In the genomic region with DNA sequence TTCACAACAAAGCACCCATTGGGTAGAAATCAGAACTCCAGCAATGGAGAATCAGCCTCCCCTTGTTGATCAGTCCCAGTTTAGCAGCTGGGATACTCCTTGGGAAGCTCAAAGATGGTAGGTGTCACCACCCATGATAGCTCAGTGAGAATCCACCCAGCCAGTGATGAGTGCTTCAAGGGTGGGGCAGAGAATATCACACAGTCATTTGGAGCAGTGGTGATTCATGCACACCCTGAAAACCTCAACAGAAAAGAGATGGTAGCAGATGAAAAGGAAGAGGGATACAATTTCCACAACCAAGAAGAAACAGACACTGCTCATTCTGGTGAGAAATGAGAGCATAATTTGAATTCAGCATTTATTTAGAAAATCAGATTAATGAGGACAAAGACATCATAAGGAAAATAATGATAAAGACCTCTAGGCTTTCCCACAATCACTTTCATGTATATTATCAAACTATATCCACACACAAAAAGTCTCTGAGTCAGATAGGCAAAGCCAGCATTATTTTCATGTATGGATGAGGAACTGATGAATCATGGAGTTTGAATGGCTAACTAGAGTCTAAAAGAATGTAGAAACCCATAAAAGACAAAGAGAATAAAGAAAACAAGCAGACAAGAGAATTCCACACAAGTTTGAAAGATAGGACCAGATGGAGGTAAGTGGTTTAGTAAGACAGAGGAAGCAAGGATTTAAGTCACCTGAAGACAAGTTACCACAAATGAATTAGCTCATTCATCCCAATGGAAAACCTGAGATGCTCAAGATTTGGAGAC, we compare ENCODE assay signal across 10 cellular contexts.
A peak's percentile ranks its signal among the peaks of the same experiment; 100 is the strongest.
DNase-seq lines count a peak whose midpoint lies in the region; ATAC-seq lines count a peak whose summit lies in the region.
"Had no signal": no experiment of that assay in that cellular context is flagged by ENCODE, and none has a peak within 500 bp of the region (broad histone marks: within the 10 kb centered on the region; RNA-seq: fewer than 3 reads in every experiment).

No MANE protein-coding gene starts in this region.

- peak overlapping the region; percentile 14 for H3K27ac Mint-ChIP-seq in activated CD4-positive, alpha-beta T cell treated with anti-CD3 and anti-CD28 coated beads for 36 hours
- peak overlapping the region; percentile 88 for H3K27ac Mint-ChIP-seq in activated naive CD8-positive, alpha-beta T cell treated with anti-CD3 and anti-CD28 coated beads, Interleukin-2, amount 50 U/mL, for 24 hours
- no peak overlapping the region for H3K27ac Mint-ChIP-seq in immature natural killer cell
- H3K27ac Mint-ChIP-seq: B cell had no signal

- intact Hi-C loops in activated CD4-positive, alpha-beta T cell treated with anti-CD3 and anti-CD28 coated beads for 36 hours (cut with DNase I, micrococcal nuclease) = loop anchor here (1.0 to 10.0 kb wide), 6 partner anchors 83 to 613 kb away; a partner anchor contains a TSS

- H3K9me3 ChIP-seq in skeletal muscle satellite cell (replicated peaks; ENCODE audit: low read length) = no peaks in the 10 kb centered on the region

- no peaks in the 10 kb centered on the region for H3K36me3 Mint-ChIP-seq in activated CD4-positive, alpha-beta T cell treated with anti-CD3 and anti-CD28 coated beads for 36 hours (ENCODE audit: low read depth)
- no peaks in the 10 kb centered on the region for H3K36me3 Mint-ChIP-seq in activated naive CD8-positive, alpha-beta T cell treated with anti-CD3 and anti-CD28 coated beads, Interleukin-2, amount 50 U/mL, for 24 hours (ENCODE audit: low read depth)
- H3K36me3 Mint-ChIP-seq in immature natural killer cell = no peaks in the 10 kb centered on the region

- peaks cover 56% of the 10 kb centered on the region for H3K4me1 ChIP-seq in skeletal muscle satellite cell (ENCODE audit: control insufficient read depth, insufficient read depth, low read length)

- CTCF ChIA-PET in activated CD4-positive, alpha-beta T cell treated with anti-CD3 and anti-CD28 coated beads for 36 hours (lab: Charles Lee) = interaction anchor here (0.6 kb wide), 4 partner anchors 46 to 634 kb away, joined by 3 to 4 read pairs (median 3); no protein-coding TSS in a partner anchor

- no peaks in the 10 kb centered on the region for H3K9me3 Mint-ChIP-seq in activated CD4-positive, alpha-beta T cell treated with anti-CD3 and anti-CD28 coated beads for 36 hours (ENCODE audit: low read depth)
- H3K9me3 Mint-ChIP-seq in activated naive CD8-positive, alpha-beta T cell treated with anti-CD3 and anti-CD28 coated beads, Interleukin-2, amount 50 U/mL, for 24 hours = no peaks in the 10 kb centered on the region
- peaks cover 0 to 2% (median 0%) of the 10 kb centered on the region in 6 donors for H3K9me3 Mint-ChIP-seq in immature natural killer cell

- H3K9ac ChIP-seq in skeletal muscle satellite cell (ENCODE audit: low read depth, low read length) = peak overlapping the region; percentile 66

- POLR2A ChIA-PET in activated CD4-positive, alpha-beta T cell treated with anti-CD3 and anti-CD28 coated beads for 36 hours (lab: Charles Lee) = no interaction called here

- DNase-seq in activated CD4-positive, alpha-beta T cell treated with anti-CD3 and anti-CD28 coated beads for 36 hours = peak; percentile 62
- DNase-seq in activated CD4-positive, alpha-beta T cell treated with anti-CD3 and anti-CD28 coated beads, Interleukin-2, amount 50 U/mL, for 1 hour = no peak
- DNase-seq in activated naive CD8-positive, alpha-beta T cell treated with anti-CD3 and anti-CD28 coated beads, Interleukin-2, amount 50 U/mL, for 24 hours = peak; percentile 26
- DNase-seq in immature natural killer cell (no peak), mucosa of gallbladder (ENCODE audit: low spot score) (no peak)
- DNase-seq: WERI-Rb-1 had no signal

- H3K27me3 Mint-ChIP-seq in activated CD4-positive, alpha-beta T cell treated with anti-CD3 and anti-CD28 coated beads for 36 hours = peaks cover 24% of the 10 kb centered on the region
- H3K27me3 Mint-ChIP-seq in activated naive CD8-positive, alpha-beta T cell treated with anti-CD3 and anti-CD28 coated beads, Interleukin-2, amount 50 U/mL, for 24 hours = peaks cover 21% of the 10 kb centered on the region
- H3K27me3 Mint-ChIP-seq in immature natural killer cell (ENCODE audit: low read depth in 3 of 3) = peaks cover 0 to 2% (median 1%) of the 10 kb centered on the region in 3 donors

- ATAC-seq in activated CD4-positive, alpha-beta T cell treated with anti-CD3 and anti-CD28 coated beads for 36 hours = peak; percentile 92
- peak; percentile 44 for ATAC-seq in HG03175 (IDR thresholded peaks at IDR 0.05; ENCODE audit: unreplicated experiment)
- peak; percentile 93 for ATAC-seq in activated naive CD8-positive, alpha-beta T cell treated with anti-CD3 and anti-CD28 coated beads, Interleukin-2, amount 50 U/mL, for 24 hours
- ATAC-seq in GM21515 (IDR thresholded peaks at IDR 0.05; ENCODE audit: unreplicated experiment) = no peak

- H3K4me3 ChIP-seq in skeletal muscle satellite cell (ENCODE audit: low read length) = peak overlapping the region; percentile 37

- no peak overlapping the region for H3K4me3 Mint-ChIP-seq in activated CD4-positive, alpha-beta T cell treated with anti-CD3 and anti-CD28 coated beads for 36 hours
- peak overlapping the region; percentile 16 for H3K4me3 Mint-ChIP-seq in activated naive CD8-positive, alpha-beta T cell treated with anti-CD3 and anti-CD28 coated beads, Interleukin-2, amount 50 U/mL, for 24 hours
- no peak overlapping the region for H3K4me3 Mint-ChIP-seq in immature natural killer cell
- H3K4me3 Mint-ChIP-seq: B cell had no signal

- no peaks in the 10 kb centered on the region for H3K36me3 ChIP-seq in skeletal muscle satellite cell (ENCODE audit: insufficient read depth, low read length)
- H3K36me3 ChIP-seq: WERI-Rb-1 had no signal

- no peaks in the 10 kb centered on the region for H3K27me3 ChIP-seq in skeletal muscle satellite cell (ENCODE audit: control insufficient read depth, insufficient read depth, low read length)

- peak overlapping the region; percentile 66 for H3K4me2 ChIP-seq in skeletal muscle satellite cell (ENCODE audit: low read length)

- H3K4me1 Mint-ChIP-seq in activated CD4-positive, alpha-beta T cell treated with anti-CD3 and anti-CD28 coated beads for 36 hours = no peaks in the 10 kb centered on the region
- peaks cover 4% of the 10 kb centered on the region for H3K4me1 Mint-ChIP-seq in activated naive CD8-positive, alpha-beta T cell treated with anti-CD3 and anti-CD28 coated beads, Interleukin-2, amount 50 U/mL, for 24 hours
- H3K4me1 Mint-ChIP-seq in immature natural killer cell = no peaks in the 10 kb centered on the region
- H3K4me1 Mint-ChIP-seq: B cell had no signal

Comparison
In these comparisons a context has a peak if more than half of its experiments do, and no peak if none do; other contexts are left out.
1. DNase-seq: peak in activated CD4-positive, alpha-beta T cell treated with anti-CD3 and anti-CD28 coated beads for 36 hours (single experiment) and activated naive CD8-positive, alpha-beta T cell treated with anti-CD3 and anti-CD28 coated beads, Interleukin-2, amount 50 U/mL, for 24 hours (single experiment); none in activated CD4-positive, alpha-beta T cell treated with anti-CD3 and anti-CD28 coated beads, Interleukin-2, amount 50 U/mL, for 1 hour (single experiment), immature natural killer cell (0 of 3) and mucosa of gallbladder (single experiment).
2. H3K27ac Mint-ChIP-seq: peak in activated CD4-positive, alpha-beta T cell treated with anti-CD3 and anti-CD28 coated beads for 36 hours (single experiment) and activated naive CD8-positive, alpha-beta T cell treated with anti-CD3 and anti-CD28 coated beads, Interleukin-2, amount 50 U/mL, for 24 hours (single experiment); none in immature natural killer cell (0 of 6).